Comparison of ENCODE assay signal across 8 cellular contexts in genomic region chr13:30872685-30873443, GRCh38. TPM values are rescaled to one million over a fixed set of nuclear protein-coding genes. Genes with fewer than 3 reads are reported as not detected.
DNase-seq lines count a peak whose midpoint lies in the region; ATAC-seq and TF ChIP-seq lines count a peak whose summit lies in the region.

No MANE protein-coding gene starts in this region.

- H3K4me2 ChIP-seq in PC-3 (ENCODE audit: low read length) (no peak overlapping the region), MM.1S (ENCODE audit: low read depth, low read length) (no peak overlapping the region)

- H3K27me3 ChIP-seq in HUES64 (ENCODE audit: insufficient read depth, low read length) (no peaks in the 10 kb centered on the region), ascending aorta (no peaks in the 10 kb centered on the region), PC-3 (ENCODE audit: low read length) (no peaks in the 10 kb centered on the region), MM.1S (replicated peaks; ENCODE audit: insufficient read depth, low read length) (no peaks in the 10 kb centered on the region)

- no peaks in the 10 kb centered on the region for H3K79me2 ChIP-seq in PC-3 (ENCODE audit: low read length)
- H3K79me2 ChIP-seq in MM.1S (ENCODE audit: low read length) = no peaks in the 10 kb centered on the region

- intact Hi-C loops in ascending aorta (cut with DNase I) (loop anchor here (10.0 kb wide), 3 partner anchors 948 to 1438 kb away; no protein-coding TSS in a partner anchor), PC-3 (cut with micrococcal nuclease) (no loop called here)

- TF ChIP-seq CTCF in ascending aorta (IDR thresholded peaks at IDR 0.05) (no peak), PC-3 (conservative IDR thresholded peaks at IDR 0.05; ENCODE audit: low read depth, low read length) (no peak), MM.1S (IDR thresholded peaks at IDR 0.05; ENCODE audit: low read length) (no peak)

- 10% methylated on average over 6 of the region's 6 CpGs for WGBS in HUES64

- CTCF ChIA-PET in PC-3 (lab: Charles Lee) = no interaction called here

- H3K9me3 ChIP-seq in HUES64 (ENCODE audit: insufficient read depth, low read depth, low read length) (no peaks in the 10 kb centered on the region), ascending aorta (no peaks in the 10 kb centered on the region), PC-3 (ENCODE audit: low read length) (no peaks in the 10 kb centered on the region), MM.1S (replicated peaks; ENCODE audit: insufficient read depth, low read length) (no peaks in the 10 kb centered on the region)

- POLR2A ChIA-PET in PC-3 (lab: Charles Lee; ENCODE audit: unreplicated experiment) = no interaction called here

- H3K4me1 ChIP-seq in HUES64 (ENCODE audit: insufficient read depth, low read length) = peaks cover 50% of the 10 kb centered on the region
- H3K4me1 ChIP-seq in ascending aorta = peaks cover 25 to 55% of the 10 kb centered on the region in 2 donors
- no peaks in the 10 kb centered on the region for H3K4me1 ChIP-seq in PC-3 (ENCODE audit: insufficient read depth, low read length)
- no peaks in the 10 kb centered on the region for H3K4me1 ChIP-seq in MM.1S (ENCODE audit: low read length)

- H3K36me3 ChIP-seq in HUES64 (ENCODE audit: insufficient read depth, low read length) (no peaks in the 10 kb centered on the region), ascending aorta (no peaks in the 10 kb centered on the region), PC-3 (ENCODE audit: low read depth, low read length) (no peaks in the 10 kb centered on the region), MM.1S (replicated peaks; ENCODE audit: insufficient read depth, low read length) (no peaks in the 10 kb centered on the region)

- no TSS peak for BruUV-seq in PC-3 (replicated peaks; lab: Mats Ljungman, UMichigan)

- peak; percentile 69 to 93 for DNase-seq in ascending aorta (ENCODE audit: low spot score in 2 of 2)
- peak; percentile 59 for DNase-seq in iPS-NIHi11 (ENCODE audit: low spot score)
- no peak for DNase-seq in PC-3
- DNase-seq in MM.1S = no peak
- no peak for DNase-seq in D341Med (ENCODE audit: low spot score)
- DNase-seq in stimulated activated CD4-positive, alpha-beta T cell treated with anti-CD3 and anti-CD28 coated beads, Interleukin-2, amount 100 ng/mL, for 48 hours = no peak

- H3K9me2 ChIP-seq in PC-3 (replicated peaks; ENCODE audit: low read length) (no peaks in the 10 kb centered on the region), MM.1S (replicated peaks; ENCODE audit: insufficient read depth, low read length) (no peaks in the 10 kb centered on the region)

- no peak overlapping the region for H3K4me3 ChIP-seq in HUES64 (ENCODE audit: low read length)
- H3K4me3 ChIP-seq in ascending aorta = no peak overlapping the region
- no peak overlapping the region for H3K4me3 ChIP-seq in PC-3 (ENCODE audit: low read length)
- no peak overlapping the region for H3K4me3 ChIP-seq in MM.1S (ENCODE audit: low read length)

- H3K9ac ChIP-seq in HUES64 (ENCODE audit: low read depth, low read length) = peak overlapping the region; percentile 61; the same call in 1 of the 2 replicates
- H3K9ac ChIP-seq in PC-3 (ENCODE audit: low read length) = no peak overlapping the region
- no peak overlapping the region for H3K9ac ChIP-seq in MM.1S (ENCODE audit: low read length)

- no peak overlapping the region for H2AFZ ChIP-seq in PC-3 (ENCODE audit: low read length)
- no peak overlapping the region for H2AFZ ChIP-seq in MM.1S (ENCODE audit: low read length)

- ATAC-seq in PC-3 = no peak

- no peaks in the 10 kb centered on the region for H3F3A ChIP-seq in PC-3 (ENCODE audit: low read length, unreplicated experiment)
- no peaks in the 10 kb centered on the region for H3F3A ChIP-seq in MM.1S (ENCODE audit: insufficient read depth, low read length)

- H3K27ac ChIP-seq in HUES64 (ENCODE audit: low read depth, low read length) (peak overlapping the region; percentile 80), ascending aorta (peak overlapping the region; percentile 88 to 90), temporal lobe (ENCODE audit: low read depth, low read length) (peak overlapping the region; percentile 62), PC-3 (ENCODE audit: low read length) (no peak overlapping the region), MM.1S (ENCODE audit: low read length) (no peak overlapping the region)

- H4K20me1 ChIP-seq in PC-3 (ENCODE audit: low read length) = no peaks in the 10 kb centered on the region
- no peaks in the 10 kb centered on the region for H4K20me1 ChIP-seq in MM.1S (ENCODE audit: insufficient read depth, low read length)

RNA-seq across cellular contexts. Expression of gene MEDAG, which starts 33.2 kb away (rescaled TPM):
- polyA plus RNA-seq in HUES64 (2013, experiment 1 of 2) = 1.7 TPM
- polyA plus RNA-seq in HUES64 (2013, experiment 2 of 2) = 2.0 TPM
- total RNA-seq in ascending aorta = 98.8 TPM
- total RNA-seq in temporal lobe = 0.49 TPM
- total RNA-seq in PC-3 (2014; rRNA removed) = not detected in 2 replicates

RNA-seq across cellular contexts. Expression of gene TEX26, which starts 59.6 kb away (rescaled TPM):
- polyA plus RNA-seq in HUES64 (2013, experiment 1 of 2) = not detected
- polyA plus RNA-seq in HUES64 (2013, experiment 2 of 2) = 0.25 TPM
- total RNA-seq in ascending aorta = not detected
- total RNA-seq in temporal lobe = 0.74 TPM
- total RNA-seq in PC-3 (2014; rRNA removed) = not detected in 2 replicates

Comparison
In these comparisons a context has a peak if more than half of its experiments do, and no peak if none do; other contexts are left out.
1. H3K27ac ChIP-seq: peak in HUES64 (single experiment), ascending aorta (2 of 2) and temporal lobe (single experiment); none in PC-3 (single experiment) and MM.1S (single experiment).
2. DNase-seq: peak in ascending aorta (2 of 2) and iPS-NIHi11 (single experiment); none in PC-3 (single experiment), MM.1S (single experiment), D341Med (single experiment) and stimulated activated CD4-positive, alpha-beta T cell treated with anti-CD3 and anti-CD28 coated beads, Interleukin-2, amount 100 ng/mL, for 48 hours (0 of 2).
3. RNA of gene MEDAG, which starts 33.2 kb away (total RNA-seq): 98.8 TPM in ascending aorta (single experiment); 0.49 TPM in temporal lobe (single experiment) and not detected in PC-3; every median in the first group is over 10 times any median in the second.